In genomic region chr16:56606071-56606687, GRCh38 we compare ENCODE assay signal across 9 cellular contexts. TPM values are rescaled to one million over a fixed set of nuclear protein-coding genes. Genes with fewer than 3 reads are reported as not detected.
DNase-seq lines count a peak whose midpoint lies in the region; ATAC-seq lines count a peak whose summit lies in the region.
"Had no signal": no experiment of that assay in that cellular context is flagged by ENCODE, and none has a peak within 500 bp of the region (broad histone marks: within the 10 kb centered on the region; RNA-seq: fewer than 3 reads in every experiment).

No MANE protein-coding gene starts in this region.

- H3K9me3 Mint-ChIP-seq in activated T-helper 1 cell treated with anti-CD3 and anti-CD28 coated beads, Interleukin-12 subunit alpha, Interleukin-12 subunit beta, Interleukin-2, Interleukin-4 antibody, amounts not matched to agents 30 ng/mL and 10 ng/mL and 1 ng/mL, durations not matched to agents 14 hours and 24 hours and 36 hours = no peaks in the 10 kb centered on the region
- no peaks in the 10 kb centered on the region for H3K9me3 Mint-ChIP-seq in stimulated activated naive CD8-positive, alpha-beta T cell treated with anti-CD3 and anti-CD28 coated beads, Interleukin-15, amount 100 ng/mL, for 72 hours

- H3K4me3 Mint-ChIP-seq in activated T-helper 1 cell treated with anti-CD3 and anti-CD28 coated beads, Interleukin-12 subunit alpha, Interleukin-12 subunit beta, Interleukin-2, Interleukin-4 antibody, amounts not matched to agents 30 ng/mL and 10 ng/mL and 1 ng/mL, durations not matched to agents 14 hours and 24 hours and 36 hours = peak overlapping the region; percentile 46
- peak overlapping the region; percentile 90 to 97 for H3K4me3 Mint-ChIP-seq in stimulated activated naive CD8-positive, alpha-beta T cell treated with anti-CD3 and anti-CD28 coated beads, Interleukin-15, amount 100 ng/mL, for 72 hours

- H3K27me3 Mint-ChIP-seq in activated T-helper 1 cell treated with anti-CD3 and anti-CD28 coated beads, Interleukin-12 subunit alpha, Interleukin-12 subunit beta, Interleukin-2, Interleukin-4 antibody, amounts not matched to agents 30 ng/mL and 10 ng/mL and 1 ng/mL, durations not matched to agents 14 hours and 24 hours and 36 hours (ENCODE audit: insufficient read depth) = no peaks in the 10 kb centered on the region
- H3K27me3 Mint-ChIP-seq in stimulated activated naive CD8-positive, alpha-beta T cell treated with anti-CD3 and anti-CD28 coated beads, Interleukin-15, amount 100 ng/mL, for 72 hours = peaks cover 2% of the 10 kb centered on the region

- peak overlapping the region; percentile 88 for H3K27ac Mint-ChIP-seq in activated T-helper 1 cell treated with anti-CD3 and anti-CD28 coated beads, Interleukin-12 subunit alpha, Interleukin-12 subunit beta, Interleukin-2, Interleukin-4 antibody, amounts not matched to agents 30 ng/mL and 10 ng/mL and 1 ng/mL, durations not matched to agents 14 hours and 24 hours and 36 hours
- H3K27ac Mint-ChIP-seq in stimulated activated naive CD8-positive, alpha-beta T cell treated with anti-CD3 and anti-CD28 coated beads, Interleukin-15, amount 100 ng/mL, for 72 hours = no peak overlapping the region

- peak; percentile 79 for DNase-seq in HS-27A (ENCODE audit: low read depth)
- DNase-seq in activated T-helper 1 cell treated with anti-CD3 and anti-CD28 coated beads, Interleukin-12 subunit alpha, Interleukin-12 subunit beta, Interleukin-2, Interleukin-4 antibody, amounts not matched to agents 30 ng/mL and 10 ng/mL and 1 ng/mL, durations not matched to agents 14 hours and 24 hours and 36 hours (ENCODE audit: low spot score) = no peak
- peak; percentile 53 for DNase-seq in hepatic stellate cell (ENCODE audit: low spot score)
- DNase-seq in stimulated activated naive CD8-positive, alpha-beta T cell treated with anti-CD3 and anti-CD28 coated beads, Interleukin-15, amount 100 ng/mL, for 72 hours = peak in 1 of 2 donors; percentile 28
- DNase-seq in germinal center (ENCODE audit: low spot score) = no peak
- DNase-seq in NCI-H146 (lab: John Stamatoyannopoulos, UW) = no peak
- DNase-seq in Kasumi-1 (lab: John Stamatoyannopoulos, UW) = no peak
- DNase-seq: NK-92 treated with Interleukin-12 subunit alpha and Interleukin-12 subunit beta, amount 100 ng/mL, for 24 hours had no signal

- peaks cover 3% of the 10 kb centered on the region for H3K36me3 Mint-ChIP-seq in activated T-helper 1 cell treated with anti-CD3 and anti-CD28 coated beads, Interleukin-12 subunit alpha, Interleukin-12 subunit beta, Interleukin-2, Interleukin-4 antibody, amounts not matched to agents 30 ng/mL and 10 ng/mL and 1 ng/mL, durations not matched to agents 14 hours and 24 hours and 36 hours (ENCODE audit: low read depth)

- ATAC-seq in stimulated activated naive CD8-positive, alpha-beta T cell treated with anti-CD3 and anti-CD28 coated beads, Interleukin-15, amount 100 ng/mL, for 72 hours = no peak
- no peak for ATAC-seq in HG03460 (IDR thresholded peaks at IDR 0.05; ENCODE audit: unreplicated experiment)

- intact Hi-C loops in activated T-helper 1 cell treated with anti-CD3 and anti-CD28 coated beads, Interleukin-12 subunit alpha, Interleukin-12 subunit beta, Interleukin-2, Interleukin-4 antibody, amounts not matched to agents 30 ng/mL and 10 ng/mL and 1 ng/mL, durations not matched to agents 14 hours and 24 hours and 36 hours (cut with micrococcal nuclease) = loop anchor here (5.0 kb wide), 1 partner anchor 326 kb away; the partner anchor contains the start of gene HERPUD1

- H3K4me1 Mint-ChIP-seq in activated T-helper 1 cell treated with anti-CD3 and anti-CD28 coated beads, Interleukin-12 subunit alpha, Interleukin-12 subunit beta, Interleukin-2, Interleukin-4 antibody, amounts not matched to agents 30 ng/mL and 10 ng/mL and 1 ng/mL, durations not matched to agents 14 hours and 24 hours and 36 hours (ENCODE audit: low read depth) = peaks cover 43% of the 10 kb centered on the region
- peaks cover 52% of the 10 kb centered on the region for H3K4me1 Mint-ChIP-seq in stimulated activated naive CD8-positive, alpha-beta T cell treated with anti-CD3 and anti-CD28 coated beads, Interleukin-15, amount 100 ng/mL, for 72 hours

RNA-seq across cellular contexts. Expression of gene MT2A, which starts 2.2 kb away (rescaled TPM):
- total RNA-seq in activated T-helper 1 cell treated with anti-CD3 and anti-CD28 coated beads, Interleukin-12 subunit alpha, Interleukin-12 subunit beta, Interleukin-2, Interleukin-4 antibody, amounts not matched to agents 30 ng/mL and 10 ng/mL and 1 ng/mL, durations not matched to agents 14 hours and 24 hours and 36 hours = 348 and 365 TPM in 2 replicates

RNA-seq across cellular contexts. Expression of gene MT3, which starts 16.9 kb away (rescaled TPM):
- total RNA-seq in activated T-helper 1 cell treated with anti-CD3 and anti-CD28 coated beads, Interleukin-12 subunit alpha, Interleukin-12 subunit beta, Interleukin-2, Interleukin-4 antibody, amounts not matched to agents 30 ng/mL and 10 ng/mL and 1 ng/mL, durations not matched to agents 14 hours and 24 hours and 36 hours = 1.9 and 2.7 TPM in 2 replicates

RNA-seq across cellular contexts. Expression of gene MT1E, which starts 19.4 kb away (rescaled TPM):
- 135 TPM in 2 replicates for total RNA-seq in activated T-helper 1 cell treated with anti-CD3 and anti-CD28 coated beads, Interleukin-12 subunit alpha, Interleukin-12 subunit beta, Interleukin-2, Interleukin-4 antibody, amounts not matched to agents 30 ng/mL and 10 ng/mL and 1 ng/mL, durations not matched to agents 14 hours and 24 hours and 36 hours

RNA-seq across cellular contexts. Expression of gene MT1M, which starts 26.3 kb away (rescaled TPM):
- not detected in 2 replicates for total RNA-seq in activated T-helper 1 cell treated with anti-CD3 and anti-CD28 coated beads, Interleukin-12 subunit alpha, Interleukin-12 subunit beta, Interleukin-2, Interleukin-4 antibody, amounts not matched to agents 30 ng/mL and 10 ng/mL and 1 ng/mL, durations not matched to agents 14 hours and 24 hours and 36 hours

RNA-seq across cellular contexts. Expression of gene MT1A, which starts 32.3 kb away (rescaled TPM):
- total RNA-seq in activated T-helper 1 cell treated with anti-CD3 and anti-CD28 coated beads, Interleukin-12 subunit alpha, Interleukin-12 subunit beta, Interleukin-2, Interleukin-4 antibody, amounts not matched to agents 30 ng/mL and 10 ng/mL and 1 ng/mL, durations not matched to agents 14 hours and 24 hours and 36 hours = 0.60 and 4.1 TPM in 2 replicates

Comparison
In these comparisons a context has a peak if more than half of its experiments do, and no peak if none do; other contexts are left out.
1. DNase-seq: peak in HS-27A (single experiment) and hepatic stellate cell (single experiment); none in activated T-helper 1 cell treated with anti-CD3 and anti-CD28 coated beads, Interleukin-12 subunit alpha, Interleukin-12 subunit beta, Interleukin-2, Interleukin-4 antibody, amounts not matched to agents 30 ng/mL and 10 ng/mL and 1 ng/mL, durations not matched to agents 14 hours and 24 hours and 36 hours (single experiment), germinal center (single experiment), NCI-H146 (single experiment) and Kasumi-1 (0 of 2).